In the genomic region with DNA sequence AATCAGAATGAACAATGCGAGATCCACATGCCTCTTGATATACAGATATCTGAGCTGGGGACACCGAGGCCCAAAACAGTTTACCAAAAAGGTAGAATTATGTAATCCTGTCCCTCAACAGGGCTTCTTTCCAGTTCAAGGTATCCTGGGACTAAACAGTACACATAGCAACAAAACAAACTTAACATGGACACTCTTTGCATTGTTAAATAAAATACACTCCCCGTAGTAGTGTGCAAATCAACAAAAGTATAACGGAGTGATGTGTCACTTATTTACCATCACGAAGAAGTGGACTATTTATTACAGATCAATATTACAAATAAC, we compare ENCODE assay signal across 26 cellular contexts.
DNase-seq lines count a peak whose midpoint lies in the region; ATAC-seq, FAIRE-seq and TF ChIP-seq lines count a peak whose summit lies in the region.
"Had no signal": no experiment of that assay in that cellular context is flagged by ENCODE, and none has a peak within 500 bp of the region (broad histone marks: within the 10 kb centered on the region; RNA-seq: fewer than 3 reads in every experiment).

No MANE protein-coding gene starts in this region.

- TF ChIP-seq EP300 in HepG2 (IDR thresholded peaks at IDR 0.05; ENCODE audit: low read depth in 2 of 2, low read length in 2 of 2) (no peak), HepG2 (CRISPR knock-in tag; IDR thresholded peaks at IDR 0.05; ENCODE audit: borderline replicate concordance) (no peak)

- H3K4me3 ChIP-seq in right lobe of liver: no peak overlapping the region
- no peak overlapping the region for H3K4me3 ChIP-seq in HepG2 (replicated peaks in 1 of 3; ENCODE audit: insufficient read depth in 1 of 3, low read depth in 2 of 3, low read length in 3 of 3)
- H3K4me3 ChIP-seq in tibial artery: no peak overlapping the region
- H3K4me3 ChIP-seq: BLaER1 treated with 17β-estradiol and CSF1 and Interleukin-3, amounts not matched to agents 10 nM and 100 nM; GM12878; GM23248 had no signal

- H3K9me3 ChIP-seq in right lobe of liver (no peaks in the 10 kb centered on the region), HepG2 (ENCODE audit: low read length) (no peaks in the 10 kb centered on the region), tibial artery (no peaks in the 10 kb centered on the region)
- H3K9me3 ChIP-seq: BE2C; BLaER1 treated with 17β-estradiol and CSF1 and Interleukin-3, amounts not matched to agents 10 nM and 100 nM had no signal

- TF ChIP-seq POLR2A in right lobe of liver (IDR thresholded peaks at IDR 0.05): no peak
- no peak for TF ChIP-seq POLR2A in HepG2 (IDR thresholded peaks at IDR 0.05; ENCODE audit: insufficient read depth in 1 of 2, low read depth in 2 of 2, low read length in 2 of 2)

- H3K79me2 ChIP-seq in HepG2 (ENCODE audit: insufficient read depth, low read length): no peaks in the 10 kb centered on the region

- 42% methylated on average over 5 of the region's 5 CpGs for WGBS in right lobe of liver (ENCODE audit: insufficient coverage, low coverage, low lambda C conversion rate, missing lambda C conversion rate)
- 30% methylated on average over 5 of the region's 5 CpGs for WGBS in HepG2 (ENCODE audit: low lambda C conversion rate)

- H2AFZ ChIP-seq in HepG2 (ENCODE audit: low read length): no peak overlapping the region
- H2AFZ ChIP-seq: GM23248 had no signal

- POLR2A ChIA-PET in HepG2 (lab: Yijun Ruan, JAX): no interaction called here

- no peak for FAIRE-seq in HepG2 (lab: Jason Lieb, UNC)
- FAIRE-seq: A204.1, D721Med, GM12878, GM19239, H1 had no signal

- H3K36me3 ChIP-seq in right lobe of liver (no peaks in the 10 kb centered on the region), HepG2 (replicated peaks in 1 of 2; ENCODE audit: control insufficient read depth in 1 of 2, insufficient read depth in 2 of 2, low read length in 2 of 2) (no peaks in the 10 kb centered on the region), tibial artery (no peaks in the 10 kb centered on the region)
- H3K36me3 ChIP-seq: BE2C; BLaER1 treated with 17β-estradiol and CSF1 and Interleukin-3, amounts not matched to agents 10 nM and 100 nM had no signal

- DNase-seq in Right ventricle myocardium inferior (ENCODE audit: missing footprints) (no peak), cardiac septum (ENCODE audit: low spot score) (no peak), right lobe of liver (no peak), HepG2 (ENCODE audit: low spot score) (no peak), left lobe of liver (ENCODE audit: low spot score) (no peak), tibial artery (no peak), NCI-H146 treated with DMSO at 0.1 percent for 48 hours (lab: John Stamatoyannopoulos, UW; ENCODE audit: unreplicated experiment) (no peak), anterior cingulate cortex (lab: John Stamatoyannopoulos, UW) (no peak)
- DNase-seq: AML-193; BE2C; CD4-positive, alpha-beta T cell; CD8-positive, alpha-beta memory T cell; DMS 273 treated with DMSO at 0.1 percent for 48 hours; DMS79; EL; GDM1; GM23248; H7 had no signal

- no peak overlapping the region for H3K9ac ChIP-seq in HepG2 (ENCODE audit: insufficient read depth, low read depth, low read length)
- H3K9ac ChIP-seq: BLaER1 treated with 17β-estradiol and CSF1 and Interleukin-3, amounts not matched to agents 10 nM and 100 nM; GM23248 had no signal

- intact Hi-C loops in Right ventricle myocardium inferior (cut with DNase I) (loop anchor here (10.0 kb wide), 1 partner anchor 226 kb away; no protein-coding TSS in a partner anchor), cardiac septum (cut with DNase I) (loop anchor here (10.0 kb wide), 1 partner anchor 884 kb away; no protein-coding TSS in a partner anchor), right lobe of liver (cut with DNase I) (no loop called here), HepG2 (cut with micrococcal nuclease; ENCODE audit: unreplicated experiment) (no loop called here), tibial artery (cut with DNase I; ENCODE audit: low total_unique reads) (loop anchor here (10.0 kb wide), 1 partner anchor 364 kb away; no protein-coding TSS in a partner anchor)

- no peaks in the 10 kb centered on the region for H4K20me1 ChIP-seq in HepG2 (ENCODE audit: insufficient read depth, low read length)

- no peak for TF ChIP-seq RAD21 in HepG2 (CRISPR knock-in tag; IDR thresholded peaks at IDR 0.05)

- in situ Hi-C loops in HepG2 (cut with HindIII; ENCODE audit: extremely low pct_ligation_motif_present, low pct_unique_long_range_greater_than_20kb): no loop called here

- BruUV-seq in HepG2 (replicated peaks; lab: Mats Ljungman, UMichigan): no TSS peak

- no peaks in the 10 kb centered on the region for H3K27me3 ChIP-seq in right lobe of liver
- H3K27me3 ChIP-seq in HepG2 (ENCODE audit: control insufficient read depth in 1 of 2, insufficient read depth in 2 of 2, low read length in 2 of 2): no peaks in the 10 kb centered on the region
- no peaks in the 10 kb centered on the region for H3K27me3 ChIP-seq in tibial artery
- H3K27me3 ChIP-seq: BE2C had no signal

- H3K4me1 ChIP-seq in right lobe of liver: peaks cover 0 to 10% (median 5%) of the 10 kb centered on the region in 4 donors
- no peaks in the 10 kb centered on the region for H3K4me1 ChIP-seq in HepG2 (ENCODE audit: insufficient read depth, low read length)
- H3K4me1 ChIP-seq in tibial artery: peaks cover 0 to 42% (median 22%) of the 10 kb centered on the region in 4 donors
- H3K4me1 ChIP-seq: BE2C had no signal

- peak; percentile 53 for ATAC-seq in Right ventricle myocardium inferior
- peak in 3 of 4 donors; percentile 17 to 67 (median 27) for ATAC-seq in right lobe of liver
- ATAC-seq in HepG2: no peak
- peak; percentile 40 for ATAC-seq in left lobe of liver
- ATAC-seq: GM12878, HCT116 had no signal

- H3K4me2 ChIP-seq in HepG2 (ENCODE audit: low read depth, low read length): no peak overlapping the region
- H3K4me2 ChIP-seq: BLaER1 treated with 17β-estradiol and CSF1 and Interleukin-3, amounts not matched to agents 10 nM and 100 nM had no signal

- CTCF ChIA-PET in HepG2 (lab: Yijun Ruan, JAX; ENCODE audit: low intra/inter-chr PET ratio, low total read pairs): no interaction called here

- no peak for TF ChIP-seq CTCF in right lobe of liver (IDR thresholded peaks at IDR 0.05)
- no peak for TF ChIP-seq CTCF in HepG2 (CRISPR knock-in tag; IDR thresholded peaks at IDR 0.05)
- no peak for TF ChIP-seq CTCF in tibial artery (IDR thresholded peaks at IDR 0.05)

- H3K27ac ChIP-seq in right lobe of liver (no peak overlapping the region), HepG2 (ENCODE audit: extremely low read length, insufficient read depth, low read length) (no peak overlapping the region), tibial artery (peak overlapping the region; percentile 27 to 43)
- H3K27ac ChIP-seq: 22Rv1; BLaER1 treated with 17β-estradiol and CSF1 and Interleukin-3, amounts not matched to agents 10 nM and 100 nM; GM23248 had no signal

TF ChIP-seq in HepG2, 621 proteins besides CTCF, POLR2A, EP300 and RAD21 (continues in another document):
- TF ChIP-seq ZBTB7B (CRISPR knock-in tag; IDR thresholded peaks at IDR 0.05) (no peak), RFX3 (CRISPR knock-in tag; IDR thresholded peaks at IDR 0.05) (no peak), MTA1 (CRISPR knock-in tag; IDR thresholded peaks at IDR 0.05; ENCODE audit: borderline replicate concordance) (no peak), POLR2AphosphoS2 (IDR thresholded peaks at IDR 0.05; ENCODE audit: low read depth, low read length) (no peak), PRMT3 (CRISPR knock-in tag; IDR thresholded peaks at IDR 0.05; ENCODE audit: borderline replicate concordance, low read depth) (no peak), ZSCAN12 (CRISPR knock-in tag; IDR thresholded peaks at IDR 0.05) (no peak), MEIS1 (CRISPR knock-in tag; IDR thresholded peaks at IDR 0.05; ENCODE audit: borderline replicate concordance) (no peak), TOE1 (CRISPR knock-in tag; IDR thresholded peaks at IDR 0.05) (no peak), ZNF790 (CRISPR knock-in tag; IDR thresholded peaks at IDR 0.05; ENCODE audit: borderline replicate concordance) (no peak)
- TF ChIP-seq, protein P1, sequence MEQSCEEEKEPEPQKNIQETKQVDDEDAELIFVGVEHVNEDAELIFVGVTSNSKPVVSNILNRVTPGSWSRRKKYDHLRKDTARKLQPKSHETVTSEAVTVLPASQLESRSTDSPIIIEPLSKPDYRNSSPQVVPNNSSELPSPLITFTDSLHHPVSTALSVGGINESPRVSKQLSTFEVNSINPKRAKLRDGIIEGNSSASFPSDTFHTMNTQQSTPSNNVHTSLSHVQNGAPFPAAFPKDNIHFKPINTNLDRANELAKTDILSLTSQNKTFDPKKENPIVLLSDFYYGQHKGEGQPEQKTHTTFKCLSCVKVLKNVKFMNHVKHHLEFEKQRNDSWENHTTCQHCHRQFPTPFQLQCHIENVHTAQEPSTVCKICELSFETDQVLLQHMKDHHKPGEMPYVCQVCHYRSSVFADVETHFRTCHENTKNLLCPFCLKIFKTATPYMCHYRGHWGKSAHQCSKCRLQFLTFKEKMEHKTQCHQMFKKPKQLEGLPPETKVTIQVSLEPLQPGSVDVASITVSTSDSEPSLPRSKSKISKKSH (CRISPR knock-in tag; IDR thresholded peaks at IDR 0.05; ENCODE audit: borderline replicate concordance): no peak
- TF ChIP-seq, protein P2, sequence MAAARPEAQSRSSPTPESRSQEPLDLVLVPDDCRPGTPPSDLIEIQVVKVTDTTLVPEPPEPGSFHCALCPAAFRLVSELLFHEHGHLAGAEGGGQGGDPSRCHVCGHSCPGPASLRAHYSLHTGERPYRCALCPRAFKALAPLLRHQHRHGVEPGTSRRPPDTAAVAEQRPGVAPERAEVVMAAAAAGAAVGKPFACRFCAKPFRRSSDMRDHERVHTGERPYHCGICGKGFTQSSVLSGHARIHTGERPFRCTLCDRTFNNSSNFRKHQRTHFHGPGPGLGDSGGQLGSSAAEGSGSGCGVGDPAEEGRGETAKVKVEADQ (CRISPR knock-in tag; IDR thresholded peaks at IDR 0.05; ENCODE audit: borderline replicate concordance): no peak

Comparison
In these comparisons a context has a peak if more than half of its experiments do, and no peak if none do; other contexts are left out.
1. H3K27ac ChIP-seq: peak in tibial artery (2 of 2); none in right lobe of liver (0 of 3) and HepG2 (single experiment).
2. intact Hi-C loops: an anchor here in Right ventricle myocardium inferior (10.0 kb wide), cardiac septum (10.0 kb wide) and tibial artery (10.0 kb wide); none called in right lobe of liver and HepG2.